Comparison of ENCODE assay signal across 7 cellular contexts in the genomic region with DNA sequence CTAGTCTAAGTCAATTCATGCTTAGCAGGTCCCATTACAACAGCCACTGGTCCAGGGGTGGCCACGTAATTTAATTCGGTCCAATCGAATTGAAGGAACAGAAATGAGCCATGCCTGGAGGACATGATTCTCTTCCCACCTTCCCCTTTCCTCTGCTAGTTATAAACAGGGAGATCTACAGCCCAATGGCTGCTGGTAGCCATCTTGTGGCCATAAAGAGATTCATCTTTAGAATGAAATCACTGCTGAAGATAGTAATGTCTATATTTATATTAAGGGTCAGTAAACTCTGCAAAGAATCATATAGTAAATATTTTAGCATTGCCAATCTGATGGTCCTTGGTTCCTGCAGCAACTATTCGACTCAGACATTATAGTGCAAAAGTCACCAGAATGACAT.
DNase-seq lines count a peak whose midpoint lies in the region; ATAC-seq and TF ChIP-seq lines count a peak whose summit lies in the region.
"Not testable (repeated sequence)": the region's sequence is repeated elsewhere in the genome, so short reads cannot be mapped to it uniquely, and the experiment has no call there.

No MANE protein-coding gene starts in this region.

- not testable (repeated sequence) for H4K20me1 ChIP-seq in PC-3 (ENCODE audit: low read length)

- not testable (repeated sequence) for H3K27ac ChIP-seq in A673 (ENCODE audit: low read depth, low read length, poor library complexity, severe bottlenecking); PC-3 (ENCODE audit: low read length)

- DNase-seq in A673 (ENCODE audit: low spot score) (peak; percentile 32), EH (ENCODE audit: low read depth) (peak; percentile 5), NCI-H146 (lab: John Stamatoyannopoulos, UW) (peak; percentile 7), PC-3 (peak; percentile 23), dermis blood vessel endothelial cell (peak; percentile 0), medulla oblongata (ENCODE audit: extremely low spot score) (peak; percentile 15)

- H3K79me2 ChIP-seq in PC-3 (ENCODE audit: low read length): not testable (repeated sequence)

- H2AFZ ChIP-seq in PC-3 (ENCODE audit: low read length): not testable (repeated sequence)

- POLR2A ChIA-PET in A673 (lab: Charles Lee; ENCODE audit: low non-redundant PET); PC-3 (lab: Charles Lee; ENCODE audit: unreplicated experiment): not testable (repeated sequence)

- H3K9me2 ChIP-seq in PC-3 (replicated peaks; ENCODE audit: low read length): not testable (repeated sequence)

- H3K36me3 ChIP-seq in A673 (ENCODE audit: insufficient read depth, low read length, poor library complexity, severe bottlenecking); PC-3 (ENCODE audit: low read depth, low read length): not testable (repeated sequence)

- not testable (repeated sequence) for H3K4me3 ChIP-seq in A673 (ENCODE audit: low read depth, low read length, poor library complexity, severe bottlenecking); PC-3 (ENCODE audit: low read length)

- intact Hi-C loops in A673 (cut with micrococcal nuclease; ENCODE audit: unreplicated experiment); PC-3 (cut with micrococcal nuclease): not testable (repeated sequence)

- H3K9ac ChIP-seq in PC-3 (ENCODE audit: low read length): not testable (repeated sequence)

- not testable (repeated sequence) for H3K4me2 ChIP-seq in PC-3 (ENCODE audit: low read length)

- H3F3A ChIP-seq in PC-3 (ENCODE audit: low read length, unreplicated experiment): not testable (repeated sequence)

- H3K4me1 ChIP-seq in A673 (ENCODE audit: insufficient read depth, low read length, poor library complexity, severe bottlenecking); PC-3 (ENCODE audit: insufficient read depth, low read length): not testable (repeated sequence)

- CTCF ChIA-PET in A673 (lab: Charles Lee); PC-3 (lab: Charles Lee): not testable (repeated sequence)

- TF ChIP-seq CTCF in A673 (conservative IDR thresholded peaks at IDR 0.05; ENCODE audit: low read depth, low read length): peak; percentile 33
- TF ChIP-seq CTCF in PC-3 (conservative IDR thresholded peaks at IDR 0.05; ENCODE audit: low read depth, low read length): not testable (repeated sequence)

- H3K9me3 ChIP-seq in A673 (ENCODE audit: low read depth, low read length, poor library complexity, severe bottlenecking); PC-3 (ENCODE audit: low read length): not testable (repeated sequence)

- peak; percentile 48 for ATAC-seq in PC-3
- 0 out of 3 replicates have a peak, but pooled peaks have one; percentile 38 for ATAC-seq in SK-N-SH treated with all-trans-retinoic acid at 6 μM for 48 hours

- not testable (repeated sequence) for H3K27me3 ChIP-seq in A673 (replicated peaks; ENCODE audit: insufficient read depth, low read depth, low read length, poor library complexity); PC-3 (ENCODE audit: low read length)

- BruUV-seq in A673 (replicated peaks; lab: Mats Ljungman, UMichigan); PC-3 (replicated peaks; lab: Mats Ljungman, UMichigan): not testable (repeated sequence)
